ENCODE assay signal across 9 cellular contexts in the genomic region with DNA sequence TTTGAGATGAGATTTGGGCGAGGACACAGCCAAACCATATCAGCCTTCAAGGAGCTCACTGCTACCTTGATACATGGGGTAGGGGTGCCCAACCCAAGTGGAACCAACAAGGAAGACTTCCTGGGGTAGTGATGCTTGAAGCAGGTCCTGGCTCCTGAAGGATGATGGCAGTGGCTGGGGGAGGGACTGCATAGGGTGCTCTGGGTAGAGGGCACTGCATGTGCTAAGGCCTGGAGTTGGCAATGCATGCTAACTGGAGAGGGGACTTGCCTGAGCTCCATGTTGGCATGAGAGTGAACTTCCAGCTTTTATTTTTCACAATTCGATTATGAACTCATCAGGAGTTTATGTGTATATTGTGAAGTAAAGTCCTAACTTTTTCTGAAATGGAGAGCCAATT. TPM values are rescaled to one million over a fixed set of nuclear protein-coding genes. Genes with fewer than 3 reads are reported as not detected.
"Had no signal": no experiment of that assay in that cellular context is flagged by ENCODE, and none has a peak within 500 bp of the region (broad histone marks: within the 10 kb centered on the region; RNA-seq: fewer than 3 reads in every experiment).

No MANE protein-coding gene starts in this region.

- DNase-seq: GDM1, GF-D8 had no signal

- H3K4me3 ChIP-seq: GM12878 had no signal

- ATAC-seq: GM12878 had no signal

- FAIRE-seq: G401.6, GM12878, GM12891, GM12892, GM18507, GM19239 had no signal

RNA-seq across cellular contexts. Expression of gene FRRS1L, which starts 58.6 kb away (rescaled TPM):
- total RNA-seq: G401, GM12878 had no signal
- polyA plus RNA-seq: GM12878 had no signal
